ENCODE assay signal across 27 cellular contexts in the genomic region with DNA sequence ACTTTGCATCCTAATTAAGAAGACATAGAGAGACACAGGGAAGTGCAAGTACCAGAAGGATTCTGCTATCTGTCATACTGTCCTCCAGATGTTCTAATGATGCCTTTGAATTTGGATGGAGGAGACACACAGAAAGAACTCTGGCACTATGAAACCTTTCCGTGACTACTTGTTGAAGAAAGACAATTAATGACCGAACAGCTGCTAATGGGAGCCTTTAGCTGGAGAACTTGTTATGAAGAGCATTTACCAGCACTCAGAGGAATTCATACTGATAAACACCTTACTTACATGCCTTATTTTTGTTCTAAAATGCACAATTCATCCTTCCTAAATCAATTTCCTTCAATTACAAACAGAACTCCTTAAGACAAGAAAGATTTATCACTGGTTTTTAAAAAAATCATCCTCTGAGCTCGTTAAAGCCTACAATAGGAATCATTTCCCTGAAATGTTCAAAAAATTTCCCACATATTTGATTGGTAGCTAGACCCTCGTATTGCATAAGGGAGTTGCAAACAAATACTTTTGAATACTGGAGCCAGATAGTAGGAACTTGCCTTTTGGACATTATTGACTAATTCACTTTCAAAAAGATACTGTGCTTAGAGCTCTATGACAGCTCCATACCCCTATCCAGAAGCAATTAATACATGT.
"Had no signal": no experiment of that assay in that cellular context is flagged by ENCODE, and none has a peak within 500 bp of the region (broad histone marks: within the 10 kb centered on the region; RNA-seq: fewer than 3 reads in every experiment).

No MANE protein-coding gene starts in this region.

- H3K9me3 ChIP-seq: left ventricle myocardium inferior, neutrophil, ovary, right atrium auricular region, spleen, suprapubic skin, thoracic aorta, tibial artery, uterus had no signal

- ATAC-seq: naive thymus-derived CD8-positive, alpha-beta T cell; sciatic nerve; stimulated activated effector memory CD8-positive, alpha-beta T cell treated with anti-CD3 and anti-CD28 coated beads, Interleukin-12 subunit alpha, Interleukin-12 subunit beta, amount 100 ng/mL, for 72 hours had no signal

- H3K36me3 Mint-ChIP-seq: immature natural killer cell; mesothelial cell of epicardium; naive thymus-derived CD8-positive, alpha-beta T cell; stimulated activated effector memory CD8-positive, alpha-beta T cell treated with anti-CD3 and anti-CD28 coated beads, Interleukin-12 subunit alpha, Interleukin-12 subunit beta, amount 100 ng/mL, for 72 hours; type B pancreatic cell had no signal

- H3K27ac Mint-ChIP-seq: immature natural killer cell; mesothelial cell of epicardium; naive thymus-derived CD8-positive, alpha-beta T cell; nephron; progenitor cell of endocrine pancreas; stimulated activated effector memory CD8-positive, alpha-beta T cell treated with anti-CD3 and anti-CD28 coated beads, Interleukin-12 subunit alpha, Interleukin-12 subunit beta, amount 100 ng/mL, for 72 hours; stimulated activated naive CD8-positive, alpha-beta T cell treated with anti-CD3 and anti-CD28 coated beads, Interleukin-15, Interleukin-2, amounts not matched to agents 100 ng/mL and 50 ng/mL, for 24 hours; type B pancreatic cell had no signal

- H3K4me1 Mint-ChIP-seq: immature natural killer cell; mesothelial cell of epicardium; naive thymus-derived CD8-positive, alpha-beta T cell; stimulated activated effector memory CD8-positive, alpha-beta T cell treated with anti-CD3 and anti-CD28 coated beads, Interleukin-12 subunit alpha, Interleukin-12 subunit beta, amount 100 ng/mL, for 72 hours had no signal

- H3K27me3 Mint-ChIP-seq: progenitor cell of endocrine pancreas; stimulated activated naive CD8-positive, alpha-beta T cell treated with anti-CD3 and anti-CD28 coated beads, Interleukin-15, Interleukin-2, amounts not matched to agents 100 ng/mL and 50 ng/mL, for 24 hours; type B pancreatic cell had no signal

- H3K27ac ChIP-seq: left ventricle myocardium inferior, neutrophil, ovary, right atrium auricular region, spleen, suprapubic skin, thoracic aorta, tibial artery, uterus had no signal

- H3K9me3 Mint-ChIP-seq: mesothelial cell of epicardium; naive thymus-derived CD8-positive, alpha-beta T cell; nephron; stimulated activated effector memory CD8-positive, alpha-beta T cell treated with anti-CD3 and anti-CD28 coated beads, Interleukin-12 subunit alpha, Interleukin-12 subunit beta, amount 100 ng/mL, for 72 hours; stimulated activated naive CD8-positive, alpha-beta T cell treated with anti-CD3 and anti-CD28 coated beads, Interleukin-15, Interleukin-2, amounts not matched to agents 100 ng/mL and 50 ng/mL, for 24 hours; type B pancreatic cell had no signal

- H3K27me3 ChIP-seq: neutrophil, ovary, right atrium auricular region, spleen, suprapubic skin, tibial artery, uterus had no signal

- H3K36me3 ChIP-seq: left ventricle myocardium inferior, neutrophil, ovary, right atrium auricular region, spleen, suprapubic skin, thoracic aorta, tibial artery, uterus had no signal

- DNase-seq: hypothalamus; immature natural killer cell; islet precursor cell; left ventricle myocardium inferior; mesendoderm; naive thymus-derived CD8-positive, alpha-beta T cell; occipital lobe; ovary; small intestine; spleen; stimulated activated CD4-positive, alpha-beta T cell treated with anti-CD3 and anti-CD28 coated beads, Interleukin-4, amount 100 ng/mL, for 24 hours; stimulated activated naive CD4-positive, alpha-beta T cell; tibial artery; uterus had no signal

- H3K4me3 ChIP-seq: left ventricle myocardium inferior, lung, ovary, right atrium auricular region, spleen, suprapubic skin, thoracic aorta, tibial artery, uterus had no signal

- H3K4me1 ChIP-seq: left ventricle myocardium inferior, right atrium auricular region, spleen, suprapubic skin, tibial artery, uterus had no signal

- H3K4me3 Mint-ChIP-seq: immature natural killer cell; mesothelial cell of epicardium; naive thymus-derived CD8-positive, alpha-beta T cell; nephron; neural crest cell; stimulated activated effector memory CD8-positive, alpha-beta T cell treated with anti-CD3 and anti-CD28 coated beads, Interleukin-12 subunit alpha, Interleukin-12 subunit beta, amount 100 ng/mL, for 72 hours; stimulated activated naive CD8-positive, alpha-beta T cell treated with anti-CD3 and anti-CD28 coated beads, Interleukin-15, Interleukin-2, amounts not matched to agents 100 ng/mL and 50 ng/mL, for 24 hours; type B pancreatic cell had no signal
